ENCODE assay signal across 14 cellular contexts in genomic region chr20:3900187-3900604, GRCh38. TPM values are rescaled to one million over a fixed set of nuclear protein-coding genes. Genes with fewer than 3 reads are reported as not detected.
DNase-seq lines count a peak whose midpoint lies in the region; ATAC-seq and TF ChIP-seq lines count a peak whose summit lies in the region.
"Had no signal": no experiment of that assay in that cellular context is flagged by ENCODE, and none has a peak within 500 bp of the region (broad histone marks: within the 10 kb centered on the region; RNA-seq: fewer than 3 reads in every experiment).

No MANE protein-coding gene starts in this region.

- H3K9me3 ChIP-seq in OCI-LY3 (ENCODE audit: insufficient read depth, low read length) (no peaks in the 10 kb centered on the region), endodermal cell (ENCODE audit: control insufficient read depth, low read length) (no peaks in the 10 kb centered on the region)
- H3K9me3 ChIP-seq: gastrocnemius medialis had no signal

- H3K9ac ChIP-seq in OCI-LY3 (ENCODE audit: low read length) (no peak overlapping the region), endodermal cell (ENCODE audit: extremely low read depth, low read length, poor library complexity, severe bottlenecking) (no peak overlapping the region)

- no peaks in the 10 kb centered on the region for H3K27me3 Mint-ChIP-seq in activated naive CD4-positive, alpha-beta T cell treated with anti-CD3 and anti-CD28 coated beads, Interleukin-2, amount 10 ng/mL, durations not matched to agents 7 days and 5 days
- H3K27me3 Mint-ChIP-seq in endodermal cell (ENCODE audit: insufficient read depth), result no peaks in the 10 kb centered on the region
- H3K27me3 Mint-ChIP-seq in stimulated activated naive B cell treated with anti-CD40 and anti-IgM and Interleukin-4, amounts not matched to agents 10 μg/mL and 1 μg/mL and 100 μg/mL, for 72 hours, result no peaks in the 10 kb centered on the region

- WGBS in endodermal cell (ENCODE audit: insufficient coverage in 1 of 2, insufficient read length in 1 of 2), 2 experiments, result 94 to 97% methylated on average over 3 of the region's 3 CpGs

- TF ChIP-seq CTCF in OCI-LY3 (IDR thresholded peaks at IDR 0.05; ENCODE audit: low read depth, low read length) (no peak), endodermal cell (conservative IDR thresholded peaks at IDR 0.05) (no peak)

- H3K36me3 ChIP-seq in OCI-LY3 (replicated peaks; ENCODE audit: low read depth, low read length), result peaks cover 35% of the 10 kb centered on the region
- peaks cover 40% of the 10 kb centered on the region for H3K36me3 ChIP-seq in endodermal cell (ENCODE audit: control insufficient read depth, insufficient read depth, low read length)
- H3K36me3 ChIP-seq: gastrocnemius medialis had no signal

- no peak for ATAC-seq in stimulated activated naive B cell treated with anti-CD40 and anti-IgM and Interleukin-4, amounts not matched to agents 10 μg/mL and 1 μg/mL and 100 μg/mL, for 72 hours (replicated peaks)
- ATAC-seq: gastrocnemius medialis had no signal

- H3K27ac ChIP-seq in OCI-LY3 (ENCODE audit: low read length) (no peak overlapping the region), endodermal cell (ENCODE audit: low read depth, low read length) (no peak overlapping the region)
- H3K27ac ChIP-seq: gastrocnemius medialis had no signal

- no peaks in the 10 kb centered on the region for H3K27me3 ChIP-seq in OCI-LY3 (ENCODE audit: low read depth, low read length)
- no peaks in the 10 kb centered on the region for H3K27me3 ChIP-seq in endodermal cell (ENCODE audit: control insufficient read depth, insufficient read depth, low read length, poor library complexity, severe bottlenecking)
- H3K27me3 ChIP-seq: gastrocnemius medialis had no signal

- DNase-seq in activated naive CD4-positive, alpha-beta T cell treated with anti-CD3 and anti-CD28 coated beads, Interleukin-2, amount 10 ng/mL, durations not matched to agents 7 days and 5 days, result no peak
- DNase-seq in activated naive CD4-positive, alpha-beta T cell (lab: John Stamatoyannopoulos, UW), result no peak
- DNase-seq in endodermal cell (no peak), NCI-H524 treated with DMSO at 0.1 percent for 48 hours (lab: John Stamatoyannopoulos, UW) (no peak), NCI-H82 (lab: John Stamatoyannopoulos, UW) (no peak), NOMO-1 treated with DMSO at 0.1 percent for 48 hours (lab: John Stamatoyannopoulos, UW; ENCODE audit: unreplicated experiment) (no peak)
- DNase-seq in stimulated activated naive B cell treated with anti-CD40 and anti-IgM and Interleukin-4, amounts not matched to agents 10 μg/mL and 1 μg/mL and 100 μg/mL, for 72 hours, result no peak
- DNase-seq: cerebellar nuclear complex; gastrocnemius medialis; mesendoderm; SIG-M5; small intestine; stimulated activated CD8-positive, alpha-beta memory T cell treated with anti-CD3 and anti-CD28 coated beads, Interleukin-4, amount 100 ng/mL, for 48 hours had no signal

- peaks cover 26% of the 10 kb centered on the region for H3K36me3 Mint-ChIP-seq in activated naive CD4-positive, alpha-beta T cell treated with anti-CD3 and anti-CD28 coated beads, Interleukin-2, amount 10 ng/mL, durations not matched to agents 7 days and 5 days
- H3K36me3 Mint-ChIP-seq in endodermal cell (ENCODE audit: low read depth), result peaks cover 21% of the 10 kb centered on the region
- H3K36me3 Mint-ChIP-seq in stimulated activated naive B cell treated with anti-CD40 and anti-IgM and Interleukin-4, amounts not matched to agents 10 μg/mL and 1 μg/mL and 100 μg/mL, for 72 hours, result peaks cover 23 to 29% of the 10 kb centered on the region in 2 donors

- H3K27ac Mint-ChIP-seq in activated naive CD4-positive, alpha-beta T cell treated with anti-CD3 and anti-CD28 coated beads, Interleukin-2, amount 10 ng/mL, durations not matched to agents 7 days and 5 days, result peak overlapping the region; percentile 62
- peak overlapping the region; percentile 41 for H3K27ac Mint-ChIP-seq in endodermal cell
- H3K27ac Mint-ChIP-seq in stimulated activated naive B cell treated with anti-CD40 and anti-IgM and Interleukin-4, amounts not matched to agents 10 μg/mL and 1 μg/mL and 100 μg/mL, for 72 hours, result peak overlapping the region; percentile 56

- peaks cover 99% of the 10 kb centered on the region for H4K20me1 ChIP-seq in OCI-LY3 (ENCODE audit: insufficient read depth, low read length)

- peaks cover 42% of the 10 kb centered on the region for H3K4me1 ChIP-seq in OCI-LY3 (ENCODE audit: low read length)
- H3K4me1 ChIP-seq in endodermal cell (ENCODE audit: control insufficient read depth, insufficient read depth, low read length), result no peaks in the 10 kb centered on the region

- H3K4me3 Mint-ChIP-seq in activated naive CD4-positive, alpha-beta T cell treated with anti-CD3 and anti-CD28 coated beads, Interleukin-2, amount 10 ng/mL, durations not matched to agents 7 days and 5 days, result no peak overlapping the region
- H3K4me3 Mint-ChIP-seq in endodermal cell, result no peak overlapping the region
- H3K4me3 Mint-ChIP-seq in stimulated activated naive B cell treated with anti-CD40 and anti-IgM and Interleukin-4, amounts not matched to agents 10 μg/mL and 1 μg/mL and 100 μg/mL, for 72 hours, result peak overlapping the region; percentile 17 to 36

- CTCF ChIA-PET in activated naive CD4-positive, alpha-beta T cell treated with anti-CD3 and anti-CD28 coated beads, Interleukin-2, amount 10 ng/mL, durations not matched to agents 7 days and 5 days (lab: Charles Lee), result no interaction called here

- peak overlapping the region; percentile 29 for H3K4me2 ChIP-seq in OCI-LY3 (ENCODE audit: low read length)

- H3K9me3 Mint-ChIP-seq in activated naive CD4-positive, alpha-beta T cell treated with anti-CD3 and anti-CD28 coated beads, Interleukin-2, amount 10 ng/mL, durations not matched to agents 7 days and 5 days, result no peaks in the 10 kb centered on the region
- no peaks in the 10 kb centered on the region for H3K9me3 Mint-ChIP-seq in endodermal cell
- H3K9me3 Mint-ChIP-seq in stimulated activated naive B cell treated with anti-CD40 and anti-IgM and Interleukin-4, amounts not matched to agents 10 μg/mL and 1 μg/mL and 100 μg/mL, for 72 hours, result no peaks in the 10 kb centered on the region

- no peak overlapping the region for H2AFZ ChIP-seq in OCI-LY3 (ENCODE audit: low read depth, low read length)

- H3K79me2 ChIP-seq in OCI-LY3 (ENCODE audit: low read length), result peaks cover 100% of the 10 kb centered on the region

- peaks cover 60% of the 10 kb centered on the region for H3K4me1 Mint-ChIP-seq in activated naive CD4-positive, alpha-beta T cell treated with anti-CD3 and anti-CD28 coated beads, Interleukin-2, amount 10 ng/mL, durations not matched to agents 7 days and 5 days
- peaks cover 19% of the 10 kb centered on the region for H3K4me1 Mint-ChIP-seq in endodermal cell
- H3K4me1 Mint-ChIP-seq in stimulated activated naive B cell treated with anti-CD40 and anti-IgM and Interleukin-4, amounts not matched to agents 10 μg/mL and 1 μg/mL and 100 μg/mL, for 72 hours, result peaks cover 43 to 71% of the 10 kb centered on the region in 2 donors

- H3K4me3 ChIP-seq in OCI-LY3 (ENCODE audit: low read length) (no peak overlapping the region), endodermal cell (ENCODE audit: low read length) (no peak overlapping the region)
- H3K4me3 ChIP-seq: gastrocnemius medialis had no signal

RNA-seq across cellular contexts. Expression of gene PANK2, which starts 11.0 kb away (rescaled TPM):
- total RNA-seq in endodermal cell, result 10 to 100 TPM; 57.6 to 66.5 TPM
- polyA plus RNA-seq in endodermal cell (2013, experiment 1 of 2), result 37.8 TPM
- 35.1 TPM for polyA plus RNA-seq in endodermal cell (2013, experiment 2 of 2)

RNA-seq across cellular contexts. Expression of gene MAVS, which starts 53.6 kb away (rescaled TPM):
- total RNA-seq in endodermal cell, result 10 to 100 TPM; 43.1 to 43.2 TPM
- 17.0 TPM for polyA plus RNA-seq in endodermal cell (2013, experiment 1 of 2)
- 16.9 TPM for polyA plus RNA-seq in endodermal cell (2013, experiment 2 of 2)

Comparison
In these comparisons a context has a peak if more than half of its experiments do, and no peak if none do; other contexts are left out.
1. H3K4me3 Mint-ChIP-seq: peak in stimulated activated naive B cell treated with anti-CD40 and anti-IgM and Interleukin-4, amounts not matched to agents 10 μg/mL and 1 μg/mL and 100 μg/mL, for 72 hours (2 of 2); none in activated naive CD4-positive, alpha-beta T cell treated with anti-CD3 and anti-CD28 coated beads, Interleukin-2, amount 10 ng/mL, durations not matched to agents 7 days and 5 days (single experiment) and endodermal cell (single experiment).
2. Peak in every context shown above with its lines, with median percentiles within 50 percentile points of each other: H3K27ac Mint-ChIP-seq.